2 cellular contexts compared by ENCODE assay signal in genomic region chr15:90234519-90234988, GRCh38.
A peak's percentile ranks its signal among the peaks of the same experiment; 100 is the strongest.
TF ChIP-seq lines count a peak whose summit lies in the region.

No MANE protein-coding gene starts in this region.

TF ChIP-seq in HEK293, 187 proteins besides CTCF, POLR2A, EP300 and RAD21:
- no peak for TF ChIP-seq AEBP2 (tag by site-specific recombination; IDR thresholded peaks at IDR 0.05; ENCODE audit: borderline replicate concordance)
- 0 out of 2 replicates have a peak, but pooled peaks have one; percentile 5 for TF ChIP-seq ZNF639 (tag by site-specific recombination; IDR thresholded peaks at IDR 0.05)
- no peak for TF ChIP-seq ZNF596 (tag by site-specific recombination; IDR thresholded peaks at IDR 0.05)
- no peak for TF ChIP-seq EGR2 (tag by site-specific recombination; IDR thresholded peaks at IDR 0.05; ENCODE audit: low read depth)
- TF ChIP-seq ZNF561 (tag by site-specific recombination; IDR thresholded peaks at IDR 0.05; ENCODE audit: borderline replicate concordance), result 0 out of 2 replicates have a peak, but pooled peaks have one; percentile 14
- TF ChIP-seq ZSCAN30 (tag by site-specific recombination; IDR thresholded peaks at IDR 0.05), result no peak

TF ChIP-seq in K562, 482 proteins besides CTCF, POLR2A, EP300 and RAD21 (continues in another document):
- TF ChIP-seq ZNF324 (CRISPR knock-in tag; IDR thresholded peaks at IDR 0.05) (no peak), ZBTB9 (CRISPR knock-in tag; IDR thresholded peaks at IDR 0.05) (0 out of 2 replicates have a peak, but pooled peaks have one; percentile 7), ZBTB26 (CRISPR knock-in tag; IDR thresholded peaks at IDR 0.05) (no peak), CEBPG (CRISPR knock-in tag; IDR thresholded peaks at IDR 0.05) (peak; percentile 76), CEBPG (tag; conservative IDR thresholded peaks at IDR 0.05 in 1 of 2, IDR thresholded peaks at IDR 0.05 in 1 of 2) (peak; percentile 75 to 82), MYC (IDR thresholded peaks at IDR 0.05; ENCODE audit: low read depth, low read length) (no peak), MYC (CRISPR knock-in tag; IDR thresholded peaks at IDR 0.05; ENCODE audit: borderline replicate concordance, low read depth) (peak; percentile 58; the same call in 1 of the 2 replicates), DNMT1 (IDR thresholded peaks at IDR 0.05) (no peak), SRF (CRISPR knock-in tag; IDR thresholded peaks at IDR 0.05) (no peak), TAF15 (IDR thresholded peaks at IDR 0.05; ENCODE audit: low read depth, low read length) (no peak), KDM1A (IDR thresholded peaks at IDR 0.05) (0 out of 4 replicates have a peak, but pooled peaks of 1 of the 2 experiments have one; percentile 42), YBX1 (IDR thresholded peaks at IDR 0.05) (no peak), MEF2A (IDR thresholded peaks at IDR 0.05; ENCODE audit: control insufficient read depth, low read depth, low read length) (no peak), CEBPB (tag; IDR thresholded peaks at IDR 0.05) (peak; percentile 88), HDAC2 (IDR thresholded peaks at IDR 0.05) (0 out of 2 replicates have a peak, but pooled peaks have one; percentile 9), CTCFL (IDR thresholded peaks at IDR 0.05; ENCODE audit: borderline replicate concordance, insufficient read depth, low read depth, low read length, poor library complexity, severe bottlenecking) (no peak), ERF (CRISPR knock-in tag; IDR thresholded peaks at IDR 0.05) (no peak; the same call in 1 of the 2 replicates), WHSC1 (IDR thresholded peaks at IDR 0.05; ENCODE audit: low read length) (no peak), ARID1B (IDR thresholded peaks at IDR 0.05) (0 out of 2 replicates have a peak, but pooled peaks have one; percentile 5), ZNF224 (CRISPR knock-in tag; IDR thresholded peaks at IDR 0.05) (no peak), ZC3H4 (CRISPR knock-in tag; IDR thresholded peaks at IDR 0.05; ENCODE audit: borderline replicate concordance) (no peak), KAT2B (IDR thresholded peaks at IDR 0.05; ENCODE audit: low read depth, low read length) (no peak), E4F1 (CRISPR knock-in tag; IDR thresholded peaks at IDR 0.05; ENCODE audit: borderline replicate concordance) (no peak), BMI1 (IDR thresholded peaks at IDR 0.05; ENCODE audit: low read length) (no peak), BCL6 (CRISPR knock-in tag; IDR thresholded peaks at IDR 0.05) (no peak), CC2D1A (IDR thresholded peaks at IDR 0.05) (no peak), CREB5 (CRISPR knock-in tag; IDR thresholded peaks at IDR 0.05) (no peak), IRF9 (tag; IDR thresholded peaks at IDR 0.05) (peak; percentile 30; the same call in 1 of the 2 replicates), TCF3 (CRISPR knock-in tag; IDR thresholded peaks at IDR 0.05) (no peak), NR4A1 (CRISPR knock-in tag; IDR thresholded peaks at IDR 0.05) (0 out of 2 replicates have a peak, but pooled peaks have one; percentile 3), NR4A1 (tag; IDR thresholded peaks at IDR 0.05) (no peak), CBX1 (IDR thresholded peaks at IDR 0.05; ENCODE audit: low read depth) (no peak), ZKSCAN1 (IDR thresholded peaks at IDR 0.05; ENCODE audit: low read depth, low read length) (peak; percentile 85), ATF3 (IDR thresholded peaks at IDR 0.05) (0 out of 2 replicates have a peak, but pooled peaks have one; percentile 14), ATF3 (CRISPR knock-in tag; conservative IDR thresholded peaks at IDR 0.05) (no peak), ZNF143 (CRISPR knock-in tag; IDR thresholded peaks at IDR 0.05) (no peak), ZNF24 (IDR thresholded peaks at IDR 0.05) (no peak), HBP1 (CRISPR knock-in tag; IDR thresholded peaks at IDR 0.05) (no peak), CUX1 (CRISPR knock-in tag; IDR thresholded peaks at IDR 0.05) (no peak), ZBTB49 (CRISPR knock-in tag; IDR thresholded peaks at IDR 0.05; ENCODE audit: borderline replicate concordance) (no peak)
